In the genomic region with DNA sequence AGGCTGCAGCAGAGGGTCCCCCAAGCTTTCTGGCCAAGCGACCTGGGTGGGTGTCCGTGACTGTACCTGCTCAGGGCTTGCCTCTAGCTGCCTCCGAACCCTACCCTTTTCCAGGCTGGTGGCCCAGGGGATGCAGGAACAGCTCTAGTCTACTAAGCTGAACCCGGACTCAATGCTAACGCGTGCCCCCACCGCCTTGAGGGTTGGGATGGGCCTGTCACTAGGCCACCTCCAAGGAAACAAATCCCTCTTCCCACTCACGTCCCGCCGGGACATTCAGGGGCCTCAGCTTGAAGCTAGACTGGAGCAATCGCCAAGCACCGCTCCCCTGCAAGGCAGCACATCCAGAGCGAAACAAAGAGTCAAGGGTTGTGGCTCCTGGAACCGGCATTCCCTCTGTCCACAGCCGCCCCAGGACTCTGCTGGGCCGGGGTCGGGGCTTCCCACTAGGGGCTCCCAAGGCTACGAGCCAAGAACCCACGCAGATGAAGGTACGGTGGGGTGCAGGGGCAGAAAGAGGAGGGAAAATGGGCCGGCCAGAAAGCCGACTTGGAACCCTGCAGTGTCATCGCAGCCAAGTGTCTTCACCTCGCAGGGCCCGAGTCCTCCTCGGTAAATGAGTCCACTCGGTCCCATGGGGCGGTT, we compare ENCODE assay signal across 8 cellular contexts. TPM values are rescaled to one million over a fixed set of nuclear protein-coding genes. Genes with fewer than 3 reads are reported as not detected.
DNase-seq lines count a peak whose midpoint lies in the region; ATAC-seq and TF ChIP-seq lines count a peak whose summit lies in the region.

No MANE protein-coding gene starts in this region.

- H3K36me3 Mint-ChIP-seq in activated CD4-positive, alpha-beta T cell treated with anti-CD3 and anti-CD28 coated beads, Interleukin-2, amount 10 ng/mL, durations not matched to agents 7 days and 5 days (ENCODE audit: low read depth), result peaks cover 7% of the 10 kb centered on the region
- H3K36me3 Mint-ChIP-seq in immature natural killer cell, result no peaks in the 10 kb centered on the region
- H3K36me3 Mint-ChIP-seq in stimulated activated effector memory CD8-positive, alpha-beta T cell treated with anti-CD3 and anti-CD28 coated beads, Interleukin-12 subunit alpha, Interleukin-12 subunit beta, amount 100 ng/mL, for 72 hours, result peaks cover 20% of the 10 kb centered on the region

- peak overlapping the region; percentile 86 for H3K4me3 ChIP-seq in LNCaP clone FGC (ENCODE audit: low read depth, low read length)

- TF ChIP-seq CTCF in LNCaP clone FGC (IDR thresholded peaks at IDR 0.05; ENCODE audit: control insufficient read depth, extremely low read depth, insufficient read depth), result no peak

- CTCF ChIA-PET in activated CD4-positive, alpha-beta T cell treated with anti-CD3 and anti-CD28 coated beads, Interleukin-2, amount 10 ng/mL, durations not matched to agents 7 days and 5 days (lab: Charles Lee), result interaction anchor here (0.6 to 4.2 kb wide), 7 partner anchors 11 to 467 kb away, joined by 3 to 31 read pairs (median 6); partner anchors contain the start of gene DAPK2

- no peaks in the 10 kb centered on the region for H3K9me3 Mint-ChIP-seq in activated CD4-positive, alpha-beta T cell treated with anti-CD3 and anti-CD28 coated beads, Interleukin-2, amount 10 ng/mL, durations not matched to agents 7 days and 5 days
- no peaks in the 10 kb centered on the region for H3K9me3 Mint-ChIP-seq in immature natural killer cell
- H3K9me3 Mint-ChIP-seq in stimulated activated effector memory CD8-positive, alpha-beta T cell treated with anti-CD3 and anti-CD28 coated beads, Interleukin-12 subunit alpha, Interleukin-12 subunit beta, amount 100 ng/mL, for 72 hours, result no peaks in the 10 kb centered on the region

- DNase-seq in activated CD4-positive, alpha-beta T cell treated with anti-CD3 and anti-CD28 coated beads, Interleukin-2, amount 10 ng/mL, durations not matched to agents 7 days and 5 days, result no peak
- DNase-seq in activated CD4-positive, alpha-beta T cell treated with anti-CD3 and anti-CD28 coated beads for 48 hours, result no peak
- DNase-seq in LNCaP clone FGC (ENCODE audit: low read depth) (no peak), immature natural killer cell (peak in 1 of 3 donors; percentile 4), cerebellum (ENCODE audit: low spot score) (no peak)
- DNase-seq in stimulated activated effector memory CD8-positive, alpha-beta T cell treated with anti-CD3 and anti-CD28 coated beads, Interleukin-12 subunit alpha, Interleukin-12 subunit beta, amount 100 ng/mL, for 72 hours (ENCODE audit: low spot score in 2 of 2), result peak in 1 of 2 donors; percentile 66

- H3K4me3 Mint-ChIP-seq in activated CD4-positive, alpha-beta T cell treated with anti-CD3 and anti-CD28 coated beads, Interleukin-2, amount 10 ng/mL, durations not matched to agents 7 days and 5 days, result peak overlapping the region; percentile 83
- H3K4me3 Mint-ChIP-seq in immature natural killer cell, result peak overlapping the region; percentile 75 to 96 (median 81)
- peak overlapping the region; percentile 86 for H3K4me3 Mint-ChIP-seq in stimulated activated effector memory CD8-positive, alpha-beta T cell treated with anti-CD3 and anti-CD28 coated beads, Interleukin-12 subunit alpha, Interleukin-12 subunit beta, amount 100 ng/mL, for 72 hours

- H3K27ac ChIP-seq in angular gyrus (ENCODE audit: low read depth, low read length), result peak overlapping the region; percentile 84

- ATAC-seq in stimulated activated effector memory CD8-positive, alpha-beta T cell treated with anti-CD3 and anti-CD28 coated beads, Interleukin-12 subunit alpha, Interleukin-12 subunit beta, amount 100 ng/mL, for 72 hours, result peak; percentile 1
- no peak for ATAC-seq in GM18519 (IDR thresholded peaks at IDR 0.05; ENCODE audit: low FRiP score, unreplicated experiment)

- H3K4me1 Mint-ChIP-seq in activated CD4-positive, alpha-beta T cell treated with anti-CD3 and anti-CD28 coated beads, Interleukin-2, amount 10 ng/mL, durations not matched to agents 7 days and 5 days, result peaks cover 58% of the 10 kb centered on the region
- H3K4me1 Mint-ChIP-seq in immature natural killer cell, result peaks cover 34 to 35% of the 10 kb centered on the region in 2 donors
- peaks cover 55% of the 10 kb centered on the region for H3K4me1 Mint-ChIP-seq in stimulated activated effector memory CD8-positive, alpha-beta T cell treated with anti-CD3 and anti-CD28 coated beads, Interleukin-12 subunit alpha, Interleukin-12 subunit beta, amount 100 ng/mL, for 72 hours

- no peaks in the 10 kb centered on the region for H3K27me3 Mint-ChIP-seq in activated CD4-positive, alpha-beta T cell treated with anti-CD3 and anti-CD28 coated beads, Interleukin-2, amount 10 ng/mL, durations not matched to agents 7 days and 5 days
- peaks cover 12 to 24% (median 20%) of the 10 kb centered on the region in 3 donors for H3K27me3 Mint-ChIP-seq in immature natural killer cell (ENCODE audit: low read depth in 3 of 3)

- peak overlapping the region; percentile 91 for H3K27ac Mint-ChIP-seq in activated CD4-positive, alpha-beta T cell treated with anti-CD3 and anti-CD28 coated beads, Interleukin-2, amount 10 ng/mL, durations not matched to agents 7 days and 5 days
- H3K27ac Mint-ChIP-seq in immature natural killer cell, result peak overlapping the region; percentile 56 to 89 (median 76)
- peak overlapping the region; percentile 84 for H3K27ac Mint-ChIP-seq in stimulated activated effector memory CD8-positive, alpha-beta T cell treated with anti-CD3 and anti-CD28 coated beads, Interleukin-12 subunit alpha, Interleukin-12 subunit beta, amount 100 ng/mL, for 72 hours

- POLR2A ChIA-PET in activated CD4-positive, alpha-beta T cell treated with anti-CD3 and anti-CD28 coated beads, Interleukin-2, amount 10 ng/mL, durations not matched to agents 7 days and 5 days (lab: Charles Lee), result interaction anchor here (1.0 to 1.5 kb wide), 2 partner anchors 96 to 134 kb away, joined by 3 to 6 read pairs; partner anchors contain the start of gene USP3

RNA-seq across cellular contexts. Expression of gene FBXL22, which starts 2.9 kb away (rescaled TPM):
- under 1 TPM; 0.79 to 0.81 TPM for total RNA-seq in activated CD4-positive, alpha-beta T cell treated with anti-CD3 and anti-CD28 coated beads, Interleukin-2, amount 10 ng/mL, durations not matched to agents 7 days and 5 days
- 1 to 10 TPM in 1 of 3 donors, not detected in 2; 1.1 TPM for polyA plus RNA-seq in immature natural killer cell
- 0.64 TPM for total RNA-seq in cerebellum
